ENCODE assay signal across 16 cellular contexts in genomic region chr10:119348516-119349240, GRCh38.
DNase-seq lines count a peak whose midpoint lies in the region; TF ChIP-seq lines count a peak whose summit lies in the region.
"Had no signal": no experiment of that assay in that cellular context is flagged by ENCODE, and none has a peak within 500 bp of the region (broad histone marks: within the 10 kb centered on the region; RNA-seq: fewer than 3 reads in every experiment).

No MANE protein-coding gene starts in this region.

- H3K9me2 ChIP-seq in hepatocyte (replicated peaks; ENCODE audit: insufficient read depth): no peaks in the 10 kb centered on the region

- no peaks in the 10 kb centered on the region for H3K27me3 Mint-ChIP-seq in endodermal cell (ENCODE audit: insufficient read depth)
- H3K27me3 Mint-ChIP-seq: activated CD4-positive, alpha-beta T cell treated with anti-CD3 and anti-CD28 coated beads, Interleukin-2, amount 10 ng/mL, durations not matched to agents 24 days and 14 days; activated T-cell treated with anti-CD3 and anti-CD28 coated beads, Interleukin-2, amount 50 U/mL, for 24 hours; B cell had no signal

- H4K20me1 ChIP-seq in hepatocyte (ENCODE audit: insufficient read depth, poor library complexity, severe bottlenecking): no peaks in the 10 kb centered on the region

- no peak overlapping the region for H3K4me3 Mint-ChIP-seq in endodermal cell
- H3K4me3 Mint-ChIP-seq: activated CD4-positive, alpha-beta T cell treated with anti-CD3 and anti-CD28 coated beads, Interleukin-2, amount 10 ng/mL, durations not matched to agents 24 days and 14 days; activated T-cell treated with anti-CD3 and anti-CD28 coated beads, Interleukin-2, amount 50 U/mL, for 24 hours; B cell had no signal

- H3K9me3 ChIP-seq in endodermal cell (ENCODE audit: control insufficient read depth, low read length) (peaks cover 12% of the 10 kb centered on the region), hepatocyte (ENCODE audit: low read depth) (no peaks in the 10 kb centered on the region), MG63 (peaks cover 3% of the 10 kb centered on the region; the same call in 1 of the 2 replicates)

- TF ChIP-seq CTCF in endodermal cell (conservative IDR thresholded peaks at IDR 0.05) (peak; percentile 33), hepatocyte (IDR thresholded peaks at IDR 0.05; ENCODE audit: poor library complexity) (peak; percentile 18)

- no peak overlapping the region for H3K4me2 ChIP-seq in hepatocyte

- H3K79me2 ChIP-seq in hepatocyte: no peaks in the 10 kb centered on the region

- H3K9ac ChIP-seq in endodermal cell (ENCODE audit: extremely low read depth, low read length, poor library complexity, severe bottlenecking): no peak overlapping the region

- H3K9me3 Mint-ChIP-seq in endodermal cell: peaks cover 25% of the 10 kb centered on the region

- H3K27me3 ChIP-seq in endodermal cell (ENCODE audit: control insufficient read depth, insufficient read depth, low read length, poor library complexity, severe bottlenecking): no peaks in the 10 kb centered on the region
- H3K27me3 ChIP-seq in hepatocyte: no peaks in the 10 kb centered on the region
- no peaks in the 10 kb centered on the region for H3K27me3 ChIP-seq in MG63

- 80 to 84% methylated on average over 10 to 15 of the region's 15 CpGs for WGBS in endodermal cell (ENCODE audit: insufficient coverage in 1 of 2, insufficient read length in 1 of 2), 2 experiments
- WGBS in hepatocyte (ENCODE audit: low lambda C conversion rate, missing lambda C conversion rate): 85% methylated on average over 15 of the region's 15 CpGs

- no peak overlapping the region for H3K27ac Mint-ChIP-seq in endodermal cell
- H3K27ac Mint-ChIP-seq: activated CD4-positive, alpha-beta T cell treated with anti-CD3 and anti-CD28 coated beads, Interleukin-2, amount 10 ng/mL, durations not matched to agents 24 days and 14 days; activated T-cell treated with anti-CD3 and anti-CD28 coated beads, Interleukin-2, amount 50 U/mL, for 24 hours; B cell had no signal

- H3K4me1 ChIP-seq in endodermal cell (ENCODE audit: control insufficient read depth, insufficient read depth, low read length) (no peaks in the 10 kb centered on the region), hepatocyte (ENCODE audit: insufficient read depth) (peaks cover 16% of the 10 kb centered on the region)

- peaks cover 10% of the 10 kb centered on the region for H3K36me3 Mint-ChIP-seq in endodermal cell (ENCODE audit: low read depth)

- H3K36me3 ChIP-seq in endodermal cell (ENCODE audit: control insufficient read depth, insufficient read depth, low read length) (no peaks in the 10 kb centered on the region), hepatocyte (replicated peaks; ENCODE audit: insufficient read depth, low read depth) (no peaks in the 10 kb centered on the region), MG63 (peaks cover 12% of the 10 kb centered on the region)

- DNase-seq in EH (ENCODE audit: low read depth) (peak; percentile 16), endodermal cell (no peak), hepatocyte (ENCODE audit: low spot score) (no peak), smooth muscle cell of the brain vasculature (ENCODE audit: low read depth, low spot score) (peak; percentile 95), DMS79 treated with DMSO at 0.1 percent for 48 hours (lab: John Stamatoyannopoulos, UW) (no peak), MG63 (no peak), hippocampal formation (lab: John Stamatoyannopoulos, UW) (no peak)
- no peak for DNase-seq in stimulated activated CD4-positive, alpha-beta T cell treated with anti-CD3 and anti-CD28 coated beads, Interleukin-1b, Interleukin-23, amount 100 ng/mL, for 48 hours
- DNase-seq: activated CD4-positive, alpha-beta T cell treated with anti-CD3 and anti-CD28 coated beads, Interleukin-2, amount 10 ng/mL, durations not matched to agents 24 days and 14 days; activated T-cell treated with anti-CD3 and anti-CD28 coated beads, Interleukin-2, amount 50 U/mL, for 24 hours; DMS53; NCI-H1048; nucleus accumbens; T1000; trophoblast cell had no signal

- peaks cover 11% of the 10 kb centered on the region for H3K4me1 Mint-ChIP-seq in endodermal cell

- no peak overlapping the region for H3K27ac ChIP-seq in endodermal cell (ENCODE audit: low read depth, low read length)
- no peak overlapping the region for H3K27ac ChIP-seq in hepatocyte

- H3K4me3 ChIP-seq in endodermal cell (ENCODE audit: low read length) (no peak overlapping the region), hepatocyte (no peak overlapping the region), MG63 (no peak overlapping the region)

- no peak overlapping the region for H2AFZ ChIP-seq in hepatocyte

Comparison
In these comparisons a context has a peak if more than half of its experiments do, and no peak if none do; other contexts are left out.
1. DNase-seq: peak in EH (single experiment) and smooth muscle cell of the brain vasculature (single experiment); none in endodermal cell (single experiment), hepatocyte (single experiment), DMS79 treated with DMSO at 0.1 percent for 48 hours (single experiment), MG63 (single experiment), hippocampal formation (0 of 2) and stimulated activated CD4-positive, alpha-beta T cell treated with anti-CD3 and anti-CD28 coated beads, Interleukin-1b, Interleukin-23, amount 100 ng/mL, for 48 hours (single experiment).